ENCODE assay signal across 8 cellular contexts in the genomic region with DNA sequence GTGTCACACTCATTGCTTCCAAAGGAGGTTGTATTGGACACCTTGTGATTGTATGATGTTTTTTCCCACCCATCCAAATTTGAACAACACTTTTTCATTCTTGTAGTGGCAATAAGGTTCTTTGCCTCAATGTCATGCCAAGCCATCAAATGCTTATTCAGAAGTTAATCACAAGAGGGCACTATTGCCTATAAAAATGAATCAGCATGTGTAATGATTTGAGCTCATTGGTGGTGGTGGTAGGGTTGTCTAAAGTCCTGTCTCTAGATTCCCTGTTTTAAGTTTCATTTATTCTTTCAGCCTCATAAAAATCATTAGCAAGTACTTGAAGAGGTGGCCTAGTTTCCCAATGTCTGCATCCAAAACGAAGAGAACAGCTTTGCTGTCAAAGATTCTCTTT.
DNase-seq lines count a peak whose midpoint lies in the region; ATAC-seq, FAIRE-seq and TF ChIP-seq lines count a peak whose summit lies in the region.

No MANE protein-coding gene starts in this region.

- H3K36me3 ChIP-seq in NT2/D1 (ENCODE audit: insufficient read depth, insufficient read length, low read length) = no peaks in the 10 kb centered on the region

- H3K4me1 ChIP-seq in NT2/D1 (ENCODE audit: insufficient read depth, insufficient read length) = no peaks in the 10 kb centered on the region

- no peak overlapping the region for H3K9ac ChIP-seq in NT2/D1 (ENCODE audit: insufficient read length, low read depth)

- no peak for TF ChIP-seq POLR2A in H54 (IDR thresholded peaks at IDR 0.05; ENCODE audit: low read depth, low read length)

- DNase-seq in H54 (ENCODE audit: insufficient read length, low spot score) (no peak), NT2/D1 (ENCODE audit: low read depth, low spot score) (peak; percentile 25), foreskin melanocyte (peak; percentile 17), GOT3 (lab: John Stamatoyannopoulos, UW) (no peak)
- no peak for DNase-seq in activated CD4-positive, alpha-beta T cell treated with anti-CD3 and anti-CD28 coated beads for 4 hours

- H3K9me3 ChIP-seq in NT2/D1 (ENCODE audit: insufficient read depth, low read length) = no peaks in the 10 kb centered on the region

- ATAC-seq in GM19467 (IDR thresholded peaks at IDR 0.05; ENCODE audit: unreplicated experiment) (no peak), GM21717 (IDR thresholded peaks at IDR 0.05; ENCODE audit: unreplicated experiment) (no peak)

- no peak overlapping the region for H3K4me3 ChIP-seq in NT2/D1 (ENCODE audit: insufficient read length, low read depth)

- no peaks in the 10 kb centered on the region for H3K27me3 ChIP-seq in NT2/D1 (ENCODE audit: insufficient read depth, insufficient read length)

- peak; percentile 76 for FAIRE-seq in G401.6 (lab: Jason Lieb, UNC)
- peak; percentile 75 for FAIRE-seq in H54 (lab: Jason Lieb, UNC)

Comparison
In these comparisons a context has a peak if more than half of its experiments do, and no peak if none do; other contexts are left out.
1. DNase-seq: peak in NT2/D1 (single experiment) and foreskin melanocyte (single experiment); none in H54 (single experiment), activated CD4-positive, alpha-beta T cell treated with anti-CD3 and anti-CD28 coated beads for 4 hours (0 of 2) and GOT3 (single experiment).